In the genomic region with DNA sequence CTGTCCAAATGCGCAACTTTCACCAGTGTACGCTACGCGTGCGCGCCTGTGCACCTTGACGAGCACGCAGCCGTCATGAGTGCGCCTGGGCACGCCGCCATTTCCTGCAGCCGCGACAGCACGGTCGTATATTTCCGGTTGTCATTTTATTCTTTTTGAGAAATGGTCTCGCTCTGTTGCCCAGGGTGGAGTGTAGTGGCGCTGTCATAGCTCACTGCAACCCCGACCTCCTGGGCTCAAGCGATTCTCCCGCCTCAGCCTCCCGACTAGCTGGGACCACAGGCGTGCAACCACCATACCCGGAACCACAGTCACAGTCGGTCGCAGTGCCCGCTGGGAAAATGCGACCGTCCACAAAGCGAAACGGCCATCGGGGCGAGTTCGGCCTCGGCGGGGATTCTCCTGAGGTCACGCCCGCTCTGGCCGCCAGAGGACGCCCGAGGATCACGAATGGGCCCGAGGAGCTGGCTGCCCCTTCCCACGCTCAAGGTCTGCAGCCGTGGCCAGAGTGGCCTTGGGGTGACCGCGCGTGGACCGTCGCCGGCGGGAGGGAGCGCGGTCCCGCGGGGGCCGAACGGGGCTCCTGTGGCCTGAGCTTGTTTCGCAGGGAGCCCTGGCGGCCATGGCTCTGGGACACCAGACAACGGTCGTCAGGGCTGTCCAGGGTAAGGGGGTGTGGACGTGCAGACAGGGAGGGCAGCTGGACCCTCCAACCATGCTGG, we compare ENCODE assay signal across 2 cellular contexts.
TF ChIP-seq lines count a peak whose summit lies in the region.

No MANE protein-coding gene starts in this region.

TF ChIP-seq in GM23338, 12 proteins besides CTCF, POLR2A, EP300 and RAD21:
- no peak for TF ChIP-seq ZNF114 (CRISPR knock-in tag; IDR thresholded peaks at IDR 0.05)
- TF ChIP-seq, protein P1, sequence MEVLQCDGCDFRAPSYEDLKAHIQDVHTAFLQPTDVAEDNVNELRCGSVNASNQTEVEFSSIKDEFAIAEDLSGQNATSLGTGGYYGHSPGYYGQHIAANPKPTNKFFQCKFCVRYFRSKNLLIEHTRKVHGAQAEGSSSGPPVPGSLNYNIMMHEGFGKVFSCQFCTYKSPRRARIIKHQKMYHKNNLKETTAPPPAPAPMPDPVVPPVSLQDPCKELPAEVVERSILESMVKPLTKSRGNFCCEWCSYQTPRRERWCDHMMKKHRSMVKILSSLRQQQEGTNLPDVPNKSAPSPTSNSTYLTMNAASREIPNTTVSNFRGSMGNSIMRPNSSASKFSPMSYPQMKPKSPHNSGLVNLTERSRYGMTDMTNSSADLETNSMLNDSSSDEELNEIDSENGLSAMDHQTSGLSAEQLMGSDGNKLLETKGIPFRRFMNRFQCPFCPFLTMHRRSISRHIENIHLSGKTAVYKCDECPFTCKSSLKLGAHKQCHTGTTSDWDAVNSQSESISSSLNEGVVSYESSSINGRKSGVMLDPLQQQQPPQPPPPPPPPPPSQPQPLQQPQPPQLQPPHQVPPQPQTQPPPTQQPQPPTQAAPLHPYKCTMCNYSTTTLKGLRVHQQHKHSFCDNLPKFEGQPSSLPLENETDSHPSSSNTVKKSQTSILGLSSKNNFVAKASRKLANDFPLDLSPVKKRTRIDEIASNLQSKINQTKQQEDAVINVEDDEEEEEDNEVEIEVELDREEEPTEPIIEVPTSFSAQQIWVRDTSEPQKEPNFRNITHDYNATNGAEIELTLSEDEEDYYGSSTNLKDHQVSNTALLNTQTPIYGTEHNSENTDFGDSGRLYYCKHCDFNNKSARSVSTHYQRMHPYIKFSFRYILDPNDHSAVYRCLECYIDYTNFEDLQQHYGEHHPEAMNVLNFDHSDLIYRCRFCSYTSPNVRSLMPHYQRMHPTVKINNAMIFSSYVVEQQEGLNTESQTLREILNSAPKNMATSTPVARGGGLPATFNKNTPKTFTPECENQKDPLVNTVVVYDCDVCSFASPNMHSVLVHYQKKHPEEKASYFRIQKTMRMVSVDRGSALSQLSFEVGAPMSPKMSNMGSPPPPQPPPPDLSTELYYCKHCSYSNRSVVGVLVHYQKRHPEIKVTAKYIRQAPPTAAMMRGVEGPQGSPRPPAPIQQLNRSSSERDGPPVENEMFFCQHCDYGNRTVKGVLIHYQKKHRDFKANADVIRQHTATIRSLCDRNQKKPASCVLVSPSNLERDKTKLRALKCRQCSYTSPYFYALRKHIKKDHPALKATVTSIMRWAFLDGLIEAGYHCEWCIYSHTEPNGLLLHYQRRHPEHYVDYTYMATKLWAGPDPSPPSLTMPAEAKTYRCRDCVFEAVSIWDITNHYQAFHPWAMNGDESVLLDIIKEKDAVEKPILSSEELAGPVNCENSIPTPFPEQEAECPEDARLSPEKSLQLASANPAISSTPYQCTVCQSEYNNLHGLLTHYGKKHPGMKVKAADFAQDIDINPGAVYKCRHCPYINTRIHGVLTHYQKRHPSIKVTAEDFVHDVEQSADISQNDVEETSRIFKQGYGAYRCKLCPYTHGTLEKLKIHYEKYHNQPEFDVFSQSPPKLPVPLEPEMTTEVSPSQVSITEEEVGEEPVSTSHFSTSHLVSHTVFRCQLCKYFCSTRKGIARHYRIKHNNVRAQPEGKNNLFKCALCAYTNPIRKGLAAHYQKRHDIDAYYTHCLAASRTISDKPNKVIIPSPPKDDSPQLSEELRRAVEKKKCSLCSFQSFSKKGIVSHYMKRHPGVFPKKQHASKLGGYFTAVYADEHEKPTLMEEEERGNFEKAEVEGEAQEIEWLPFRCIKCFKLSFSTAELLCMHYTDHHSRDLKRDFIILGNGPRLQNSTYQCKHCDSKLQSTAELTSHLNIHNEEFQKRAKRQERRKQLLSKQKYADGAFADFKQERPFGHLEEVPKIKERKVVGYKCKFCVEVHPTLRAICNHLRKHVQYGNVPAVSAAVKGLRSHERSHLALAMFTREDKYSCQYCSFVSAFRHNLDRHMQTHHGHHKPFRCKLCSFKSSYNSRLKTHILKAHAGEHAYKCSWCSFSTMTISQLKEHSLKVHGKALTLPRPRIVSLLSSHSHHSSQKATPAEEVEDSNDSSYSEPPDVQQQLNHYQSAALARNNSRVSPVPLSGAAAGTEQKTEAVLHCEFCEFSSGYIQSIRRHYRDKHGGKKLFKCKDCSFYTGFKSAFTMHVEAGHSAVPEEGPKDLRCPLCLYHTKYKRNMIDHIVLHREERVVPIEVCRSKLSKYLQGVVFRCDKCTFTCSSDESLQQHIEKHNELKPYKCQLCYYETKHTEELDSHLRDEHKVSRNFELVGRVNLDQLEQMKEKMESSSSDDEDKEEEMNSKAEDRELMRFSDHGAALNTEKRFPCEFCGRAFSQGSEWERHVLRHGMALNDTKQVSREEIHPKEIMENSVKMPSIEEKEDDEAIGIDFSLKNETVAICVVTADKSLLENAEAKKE (CRISPR knock-in tag; IDR thresholded peaks at IDR 0.05) = no peak
- no peak for TF ChIP-seq EZH2 (IDR thresholded peaks at IDR 0.05; ENCODE audit: low read depth, unreplicated experiment)
- no peak for TF ChIP-seq NANOG (IDR thresholded peaks at IDR 0.05; ENCODE audit: borderline replicate concordance)

TF ChIP-seq in K562, 482 proteins besides CTCF, POLR2A, EP300 and RAD21 (continues in another document):
- no peak for TF ChIP-seq HDAC2 (IDR thresholded peaks at IDR 0.05)
- no peak for TF ChIP-seq HDAC3 (IDR thresholded peaks at IDR 0.05; ENCODE audit: borderline replicate concordance, partially characterized antibody)
- TF ChIP-seq GABPA (tag; conservative IDR thresholded peaks at IDR 0.05; ENCODE audit: low read depth) = 0 out of 2 replicates have a peak, but pooled peaks have one; percentile 16
- peak; percentile 23 for TF ChIP-seq CXXC5 (CRISPR knock-in tag; IDR thresholded peaks at IDR 0.05)
- peak; percentile 33; the same call in 1 of the 2 replicates for TF ChIP-seq SMAD4 (CRISPR knock-in tag; conservative IDR thresholded peaks at IDR 0.05)
- TF ChIP-seq, protein P2, sequence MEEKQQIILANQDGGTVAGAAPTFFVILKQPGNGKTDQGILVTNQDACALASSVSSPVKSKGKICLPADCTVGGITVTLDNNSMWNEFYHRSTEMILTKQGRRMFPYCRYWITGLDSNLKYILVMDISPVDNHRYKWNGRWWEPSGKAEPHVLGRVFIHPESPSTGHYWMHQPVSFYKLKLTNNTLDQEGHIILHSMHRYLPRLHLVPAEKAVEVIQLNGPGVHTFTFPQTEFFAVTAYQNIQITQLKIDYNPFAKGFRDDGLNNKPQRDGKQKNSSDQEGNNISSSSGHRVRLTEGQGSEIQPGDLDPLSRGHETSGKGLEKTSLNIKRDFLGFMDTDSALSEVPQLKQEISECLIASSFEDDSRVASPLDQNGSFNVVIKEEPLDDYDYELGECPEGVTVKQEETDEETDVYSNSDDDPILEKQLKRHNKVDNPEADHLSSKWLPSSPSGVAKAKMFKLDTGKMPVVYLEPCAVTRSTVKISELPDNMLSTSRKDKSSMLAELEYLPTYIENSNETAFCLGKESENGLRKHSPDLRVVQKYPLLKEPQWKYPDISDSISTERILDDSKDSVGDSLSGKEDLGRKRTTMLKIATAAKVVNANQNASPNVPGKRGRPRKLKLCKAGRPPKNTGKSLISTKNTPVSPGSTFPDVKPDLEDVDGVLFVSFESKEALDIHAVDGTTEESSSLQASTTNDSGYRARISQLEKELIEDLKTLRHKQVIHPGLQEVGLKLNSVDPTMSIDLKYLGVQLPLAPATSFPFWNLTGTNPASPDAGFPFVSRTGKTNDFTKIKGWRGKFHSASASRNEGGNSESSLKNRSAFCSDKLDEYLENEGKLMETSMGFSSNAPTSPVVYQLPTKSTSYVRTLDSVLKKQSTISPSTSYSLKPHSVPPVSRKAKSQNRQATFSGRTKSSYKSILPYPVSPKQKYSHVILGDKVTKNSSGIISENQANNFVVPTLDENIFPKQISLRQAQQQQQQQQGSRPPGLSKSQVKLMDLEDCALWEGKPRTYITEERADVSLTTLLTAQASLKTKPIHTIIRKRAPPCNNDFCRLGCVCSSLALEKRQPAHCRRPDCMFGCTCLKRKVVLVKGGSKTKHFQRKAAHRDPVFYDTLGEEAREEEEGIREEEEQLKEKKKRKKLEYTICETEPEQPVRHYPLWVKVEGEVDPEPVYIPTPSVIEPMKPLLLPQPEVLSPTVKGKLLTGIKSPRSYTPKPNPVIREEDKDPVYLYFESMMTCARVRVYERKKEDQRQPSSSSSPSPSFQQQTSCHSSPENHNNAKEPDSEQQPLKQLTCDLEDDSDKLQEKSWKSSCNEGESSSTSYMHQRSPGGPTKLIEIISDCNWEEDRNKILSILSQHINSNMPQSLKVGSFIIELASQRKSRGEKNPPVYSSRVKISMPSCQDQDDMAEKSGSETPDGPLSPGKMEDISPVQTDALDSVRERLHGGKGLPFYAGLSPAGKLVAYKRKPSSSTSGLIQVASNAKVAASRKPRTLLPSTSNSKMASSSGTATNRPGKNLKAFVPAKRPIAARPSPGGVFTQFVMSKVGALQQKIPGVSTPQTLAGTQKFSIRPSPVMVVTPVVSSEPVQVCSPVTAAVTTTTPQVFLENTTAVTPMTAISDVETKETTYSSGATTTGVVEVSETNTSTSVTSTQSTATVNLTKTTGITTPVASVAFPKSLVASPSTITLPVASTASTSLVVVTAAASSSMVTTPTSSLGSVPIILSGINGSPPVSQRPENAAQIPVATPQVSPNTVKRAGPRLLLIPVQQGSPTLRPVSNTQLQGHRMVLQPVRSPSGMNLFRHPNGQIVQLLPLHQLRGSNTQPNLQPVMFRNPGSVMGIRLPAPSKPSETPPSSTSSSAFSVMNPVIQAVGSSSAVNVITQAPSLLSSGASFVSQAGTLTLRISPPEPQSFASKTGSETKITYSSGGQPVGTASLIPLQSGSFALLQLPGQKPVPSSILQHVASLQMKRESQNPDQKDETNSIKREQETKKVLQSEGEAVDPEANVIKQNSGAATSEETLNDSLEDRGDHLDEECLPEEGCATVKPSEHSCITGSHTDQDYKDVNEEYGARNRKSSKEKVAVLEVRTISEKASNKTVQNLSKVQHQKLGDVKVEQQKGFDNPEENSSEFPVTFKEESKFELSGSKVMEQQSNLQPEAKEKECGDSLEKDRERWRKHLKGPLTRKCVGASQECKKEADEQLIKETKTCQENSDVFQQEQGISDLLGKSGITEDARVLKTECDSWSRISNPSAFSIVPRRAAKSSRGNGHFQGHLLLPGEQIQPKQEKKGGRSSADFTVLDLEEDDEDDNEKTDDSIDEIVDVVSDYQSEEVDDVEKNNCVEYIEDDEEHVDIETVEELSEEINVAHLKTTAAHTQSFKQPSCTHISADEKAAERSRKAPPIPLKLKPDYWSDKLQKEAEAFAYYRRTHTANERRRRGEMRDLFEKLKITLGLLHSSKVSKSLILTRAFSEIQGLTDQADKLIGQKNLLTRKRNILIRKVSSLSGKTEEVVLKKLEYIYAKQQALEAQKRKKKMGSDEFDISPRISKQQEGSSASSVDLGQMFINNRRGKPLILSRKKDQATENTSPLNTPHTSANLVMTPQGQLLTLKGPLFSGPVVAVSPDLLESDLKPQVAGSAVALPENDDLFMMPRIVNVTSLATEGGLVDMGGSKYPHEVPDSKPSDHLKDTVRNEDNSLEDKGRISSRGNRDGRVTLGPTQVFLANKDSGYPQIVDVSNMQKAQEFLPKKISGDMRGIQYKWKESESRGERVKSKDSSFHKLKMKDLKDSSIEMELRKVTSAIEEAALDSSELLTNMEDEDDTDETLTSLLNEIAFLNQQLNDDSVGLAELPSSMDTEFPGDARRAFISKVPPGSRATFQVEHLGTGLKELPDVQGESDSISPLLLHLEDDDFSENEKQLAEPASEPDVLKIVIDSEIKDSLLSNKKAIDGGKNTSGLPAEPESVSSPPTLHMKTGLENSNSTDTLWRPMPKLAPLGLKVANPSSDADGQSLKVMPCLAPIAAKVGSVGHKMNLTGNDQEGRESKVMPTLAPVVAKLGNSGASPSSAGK (IDR thresholded peaks at IDR 0.05) = peak; percentile 31; the same call in 1 of the 2 replicates
- peak; percentile 50; the same call in 1 of the 2 replicates for TF ChIP-seq L3MBTL2 (IDR thresholded peaks at IDR 0.05)
- peak; percentile 75 for TF ChIP-seq ZNF143 (CRISPR knock-in tag; IDR thresholded peaks at IDR 0.05)
- no peak for TF ChIP-seq ZNF639 (CRISPR knock-in tag; conservative IDR thresholded peaks at IDR 0.05 in 1 of 2, IDR thresholded peaks at IDR 0.05 in 1 of 2)
- peak; percentile 36 to 55; a peak in 2 of 4 replicates for TF ChIP-seq MAZ (CRISPR knock-in tag; conservative IDR thresholded peaks at IDR 0.05 in 1 of 2, IDR thresholded peaks at IDR 0.05 in 1 of 2)
- TF ChIP-seq, protein P3, sequence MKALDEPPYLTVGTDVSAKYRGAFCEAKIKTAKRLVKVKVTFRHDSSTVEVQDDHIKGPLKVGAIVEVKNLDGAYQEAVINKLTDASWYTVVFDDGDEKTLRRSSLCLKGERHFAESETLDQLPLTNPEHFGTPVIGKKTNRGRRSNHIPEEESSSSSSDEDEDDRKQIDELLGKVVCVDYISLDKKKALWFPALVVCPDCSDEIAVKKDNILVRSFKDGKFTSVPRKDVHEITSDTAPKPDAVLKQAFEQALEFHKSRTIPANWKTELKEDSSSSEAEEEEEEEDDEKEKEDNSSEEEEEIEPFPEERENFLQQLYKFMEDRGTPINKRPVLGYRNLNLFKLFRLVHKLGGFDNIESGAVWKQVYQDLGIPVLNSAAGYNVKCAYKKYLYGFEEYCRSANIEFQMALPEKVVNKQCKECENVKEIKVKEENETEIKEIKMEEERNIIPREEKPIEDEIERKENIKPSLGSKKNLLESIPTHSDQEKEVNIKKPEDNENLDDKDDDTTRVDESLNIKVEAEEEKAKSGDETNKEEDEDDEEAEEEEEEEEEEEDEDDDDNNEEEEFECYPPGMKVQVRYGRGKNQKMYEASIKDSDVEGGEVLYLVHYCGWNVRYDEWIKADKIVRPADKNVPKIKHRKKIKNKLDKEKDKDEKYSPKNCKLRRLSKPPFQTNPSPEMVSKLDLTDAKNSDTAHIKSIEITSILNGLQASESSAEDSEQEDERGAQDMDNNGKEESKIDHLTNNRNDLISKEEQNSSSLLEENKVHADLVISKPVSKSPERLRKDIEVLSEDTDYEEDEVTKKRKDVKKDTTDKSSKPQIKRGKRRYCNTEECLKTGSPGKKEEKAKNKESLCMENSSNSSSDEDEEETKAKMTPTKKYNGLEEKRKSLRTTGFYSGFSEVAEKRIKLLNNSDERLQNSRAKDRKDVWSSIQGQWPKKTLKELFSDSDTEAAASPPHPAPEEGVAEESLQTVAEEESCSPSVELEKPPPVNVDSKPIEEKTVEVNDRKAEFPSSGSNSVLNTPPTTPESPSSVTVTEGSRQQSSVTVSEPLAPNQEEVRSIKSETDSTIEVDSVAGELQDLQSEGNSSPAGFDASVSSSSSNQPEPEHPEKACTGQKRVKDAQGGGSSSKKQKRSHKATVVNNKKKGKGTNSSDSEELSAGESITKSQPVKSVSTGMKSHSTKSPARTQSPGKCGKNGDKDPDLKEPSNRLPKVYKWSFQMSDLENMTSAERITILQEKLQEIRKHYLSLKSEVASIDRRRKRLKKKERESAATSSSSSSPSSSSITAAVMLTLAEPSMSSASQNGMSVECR (CRISPR knock-in tag; IDR thresholded peaks at IDR 0.05) = no peak
- TF ChIP-seq ARNT (IDR thresholded peaks at IDR 0.05) = no peak
- TF ChIP-seq ZNF77 (CRISPR knock-in tag; IDR thresholded peaks at IDR 0.05) = no peak
- TF ChIP-seq, protein P4, sequence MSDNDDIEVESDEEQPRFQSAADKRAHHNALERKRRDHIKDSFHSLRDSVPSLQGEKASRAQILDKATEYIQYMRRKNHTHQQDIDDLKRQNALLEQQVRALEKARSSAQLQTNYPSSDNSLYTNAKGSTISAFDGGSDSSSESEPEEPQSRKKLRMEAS (CRISPR knock-in tag; IDR thresholded peaks at IDR 0.05) = peak; percentile 44; the same call in 1 of the 2 replicates
- TF ChIP-seq ZNF766 (CRISPR knock-in tag; conservative IDR thresholded peaks at IDR 0.05) = 0 out of 2 replicates have a peak, but pooled peaks have one; percentile 23
- TF ChIP-seq RBFOX2 (IDR thresholded peaks at IDR 0.05; ENCODE audit: low read depth, low read length) = peak; percentile 57
- no peak for TF ChIP-seq ZNF75A (CRISPR knock-in tag; IDR thresholded peaks at IDR 0.05)
